Comparison of ENCODE assay signal across 35 cellular contexts in the genomic region with DNA sequence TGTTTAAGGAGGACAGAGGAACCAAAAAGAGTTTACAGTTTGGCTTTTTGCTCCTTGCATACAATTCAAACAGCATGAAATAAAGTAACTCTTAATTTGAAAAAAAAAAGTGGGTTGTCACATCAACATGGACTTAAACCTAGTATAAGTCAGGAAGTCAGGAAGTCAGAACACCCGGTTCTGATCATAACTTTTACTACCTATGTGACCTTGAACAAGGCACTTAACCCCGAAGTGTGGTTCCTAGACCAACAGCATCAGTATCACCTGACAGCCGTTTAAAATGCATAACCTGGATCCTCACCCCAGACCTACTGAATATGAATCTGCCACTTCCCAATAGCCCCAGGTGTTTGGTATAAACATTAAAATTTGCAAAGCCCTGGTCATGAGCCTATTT. TPM values are rescaled to one million over a fixed set of nuclear protein-coding genes. Genes with fewer than 3 reads are reported as not detected.
"Had no signal": no experiment of that assay in that cellular context is flagged by ENCODE, and none has a peak within 500 bp of the region (broad histone marks: within the 10 kb centered on the region; RNA-seq: fewer than 3 reads in every experiment).

No MANE protein-coding gene starts in this region.

- H3K4me1 ChIP-seq: body of pancreas had no signal

- DNase-seq: activated B cell treated with CpG ODN at 0.5 μM for 24 hours; activated CD4-positive, alpha-beta memory T cell treated with anti-CD3 and anti-CD28 coated beads for 36 hours; activated CD4-positive, alpha-beta T cell treated with anti-CD3 and anti-CD28 coated beads for 48 hours; activated CD8-positive, alpha-beta memory T cell treated with anti-CD3 and anti-CD28 coated beads, Interleukin-2, amount 10 ng/mL, durations not matched to agents 7 days and 5 days; activated CD8-positive, alpha-beta memory T cell treated with anti-CD3 and anti-CD28 coated beads, Interleukin-2, amount 50 U/mL, for 4 hours; activated CD8-positive, alpha-beta T cell treated with anti-CD3 and anti-CD28 coated beads, Interleukin-2, amount 10 ng/mL, durations not matched to agents 7 days and 5 days; activated effector memory CD4-positive, alpha-beta T cell treated with anti-CD3 and anti-CD28 coated beads, Interleukin-2, amount 50 U/mL, for 16 hours; activated naive CD4-positive, alpha-beta T cell treated with anti-CD3 and anti-CD28 coated beads for 36 hours; activated naive CD8-positive, alpha-beta T cell treated with anti-CD3 and anti-CD28 coated beads for 36 hours; activated naive CD8-positive, alpha-beta T cell treated with anti-CD3 and anti-CD28 coated beads, Interleukin-2, amount 50 U/mL, for 24 hours; activated T-cell treated with anti-CD3 and anti-CD28 coated beads, Interleukin-2, amount 50 U/mL, for 1 hour; activated T-cell treated with anti-CD3 and anti-CD28 coated beads, Interleukin-2, amount 50 U/mL, for 48 hours; adrenal gland; amygdala; aorta; body of pancreas; caudate nucleus; cortex of kidney; dermis blood vessel endothelial cell; effector CD4-positive, alpha-beta T cell; effector memory CD8-positive, alpha-beta T cell; erythroblast; foreskin keratinocyte; head of caudate nucleus; T-helper 2 cell had no signal

- FAIRE-seq: colon had no signal

- ATAC-seq: activated CD4-positive, CD25-positive, alpha-beta regulatory T cell treated with anti-CD3 and anti-CD28 coated beads, Interleukin-2, amount 50 U/mL, for 24 hours; activated CD8-positive, alpha-beta memory T cell treated with anti-CD3 and anti-CD28 coated beads, Interleukin-2, amount 10 ng/mL, durations not matched to agents 7 days and 5 days; activated CD8-positive, alpha-beta T cell treated with anti-CD3 and anti-CD28 coated beads, Interleukin-2, amount 10 ng/mL, durations not matched to agents 7 days and 5 days; activated naive CD8-positive, alpha-beta T cell treated with anti-CD3 and anti-CD28 coated beads, Interleukin-2, amount 50 U/mL, for 24 hours; body of pancreas; effector memory CD8-positive, alpha-beta T cell; foreskin keratinocyte; gastroesophageal sphincter had no signal

- H3K27me3 ChIP-seq: adrenal gland, body of pancreas, esophagus muscularis mucosa, foreskin keratinocyte, gastroesophageal sphincter had no signal

- H3K9me3 ChIP-seq: adrenal gland, body of pancreas, esophagus muscularis mucosa, gastroesophageal sphincter had no signal

- H3K27ac ChIP-seq: adrenal gland, body of pancreas, esophagus muscularis mucosa, foreskin keratinocyte, gastroesophageal sphincter had no signal

- H3K4me3 ChIP-seq: adrenal gland, body of pancreas, esophagus muscularis mucosa, gastroesophageal sphincter had no signal

RNA-seq across cellular contexts. Expression of gene SCG3, which starts 37.4 kb away (rescaled TPM):
- total RNA-seq: activated B cell treated with CpG ODN at 0.5 μM for 24 hours; activated CD4-positive, alpha-beta memory T cell treated with anti-CD3 and anti-CD28 coated beads for 36 hours; activated CD8-positive, alpha-beta memory T cell treated with anti-CD3 and anti-CD28 coated beads for 36 hours; activated CD8-positive, alpha-beta memory T cell treated with anti-CD3 and anti-CD28 coated beads, Interleukin-2, amount 10 ng/mL, durations not matched to agents 7 days and 5 days; activated CD8-positive, alpha-beta T cell treated with anti-CD3 and anti-CD28 coated beads, Interleukin-2, amount 10 ng/mL, durations not matched to agents 7 days and 5 days; activated naive CD4-positive, alpha-beta T cell treated with anti-CD3 and anti-CD28 coated beads for 36 hours; activated naive CD8-positive, alpha-beta T cell treated with anti-CD3 and anti-CD28 coated beads for 36 hours; activated T-helper 1 cell treated with anti-CD3 and anti-CD28 coated beads, Interleukin-12 subunit alpha, Interleukin-12 subunit beta, Interleukin-2, Interleukin-4 antibody, amounts not matched to agents 30 ng/mL and 10 ng/mL and 1 ng/mL, durations not matched to agents 14 hours and 24 hours and 36 hours; activated T-helper 2 cell treated with anti-CD3 and anti-CD28 coated beads, Interferon-gamma antibody, Interleukin-2, Interleukin-4, amounts not matched to agents 10 μg/mL and 5 μg/mL and 100 μg/mL, durations not matched to agents 14 hours and 24 hours and 36 hours; aorta; chondrocyte; foreskin keratinocyte; glomerular endothelial cell; T-helper 1 cell treated with Interleukin-12 subunit alpha and Interleukin-12 subunit beta and Interleukin-4 antibody, amounts not matched to agents 30 ng/mL and 1 ng/mL, for 36 hours had no signal
